1 cellular context compared by ENCODE assay signal in genomic region chr7:155744931-155745683, GRCh38.
TF ChIP-seq lines count a peak whose summit lies in the region.

No MANE protein-coding gene starts in this region.

TF ChIP-seq in endothelial cell of umbilical vein, 7 proteins besides CTCF, POLR2A, EP300 and RAD21:
- TF ChIP-seq GATA2 (IDR thresholded peaks at IDR 0.05; ENCODE audit: insufficient read depth, insufficient read length, low read depth, low read length): no peak
- TF ChIP-seq FOS (IDR thresholded peaks at IDR 0.05; ENCODE audit: borderline replicate concordance, insufficient read depth, low read length): no peak
- no peak for TF ChIP-seq POLR2AphosphoS5 (IDR thresholded peaks at IDR 0.05; ENCODE audit: insufficient read depth, low read depth, low read length)
- TF ChIP-seq JUN (IDR thresholded peaks at IDR 0.05; ENCODE audit: borderline replicate concordance, insufficient read depth, insufficient read length, low read depth): no peak
- TF ChIP-seq MYC (IDR thresholded peaks at IDR 0.05; ENCODE audit: low read depth, low read length): no peak
- no peak for TF ChIP-seq EZH2 (IDR thresholded peaks at IDR 0.05; ENCODE audit: borderline replicate concordance, low read depth, low read length, severe bottlenecking)
- no peak for TF ChIP-seq MAX (IDR thresholded peaks at IDR 0.05; ENCODE audit: insufficient read depth, insufficient read length)
